ENCODE assay signal across 1 cellular context in the genomic region with DNA sequence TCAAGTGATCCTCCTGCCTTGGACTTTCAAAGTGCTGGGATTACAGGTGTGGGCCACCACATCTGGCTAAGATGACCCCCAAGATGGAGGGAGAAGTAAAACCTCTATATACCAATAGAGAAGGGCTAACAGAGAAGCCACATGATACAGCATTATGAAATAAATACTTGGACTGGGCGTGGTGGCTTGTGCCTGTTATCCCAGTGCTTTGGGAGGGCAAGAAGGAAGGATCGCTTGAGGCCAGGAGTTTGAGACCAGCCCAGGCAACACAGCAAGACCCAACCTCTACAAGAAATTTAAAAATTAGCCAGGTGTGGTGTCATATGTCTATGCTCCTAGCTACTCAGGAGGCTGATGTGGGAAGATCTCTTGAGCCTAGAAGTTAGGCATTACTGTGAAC.
TF ChIP-seq lines count a peak whose summit lies in the region.

No MANE protein-coding gene starts in this region.

TF ChIP-seq in K562, 482 proteins besides CTCF, POLR2A, EP300 and RAD21:
- TF ChIP-seq MEIS2 (IDR thresholded peaks at IDR 0.05; ENCODE audit: partially characterized antibody) = no peak
- TF ChIP-seq E2F3 (CRISPR knock-in tag; IDR thresholded peaks at IDR 0.05) = no peak
- no peak for TF ChIP-seq MAFF (IDR thresholded peaks at IDR 0.05; ENCODE audit: low read length)
- peak; percentile 77 for TF ChIP-seq KLF1 (tag; IDR thresholded peaks at IDR 0.05)
- TF ChIP-seq GATA2 (CRISPR knock-in tag; IDR thresholded peaks at IDR 0.05) = no peak
- TF ChIP-seq CHCHD3 (CRISPR knock-in tag; IDR thresholded peaks at IDR 0.05) = no peak
- no peak for TF ChIP-seq ZNF354B (CRISPR knock-in tag; IDR thresholded peaks at IDR 0.05)
- no peak for TF ChIP-seq RBM14 (IDR thresholded peaks at IDR 0.05; ENCODE audit: borderline replicate concordance, insufficient read depth, low read depth, low read length)
